In the genomic region with DNA sequence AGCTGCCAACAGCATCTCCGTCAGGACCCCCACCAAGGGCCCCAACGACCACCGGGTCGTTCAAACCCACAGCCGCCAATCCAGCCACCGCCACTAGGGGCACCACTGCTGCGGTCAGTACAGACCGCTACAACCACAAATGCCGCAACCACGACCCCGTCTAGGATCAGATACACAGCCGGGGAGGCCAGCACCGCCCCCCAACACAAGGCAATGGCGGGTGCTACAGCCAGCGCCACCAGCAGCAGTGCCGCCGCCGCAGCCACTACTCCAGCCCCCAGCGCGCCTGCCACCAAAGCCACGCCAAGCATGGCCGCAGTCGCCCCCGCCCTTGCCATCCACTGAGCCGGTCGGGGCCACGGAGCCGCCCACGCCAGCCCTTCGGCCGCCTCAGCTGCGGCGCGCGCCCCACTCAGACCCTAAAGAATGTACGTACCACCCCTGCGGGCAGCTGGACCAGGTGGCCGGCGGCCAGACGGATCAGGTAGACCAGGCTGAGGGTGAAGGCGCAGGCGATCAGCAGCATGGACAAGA, we compare ENCODE assay signal across 8 cellular contexts. TPM values are rescaled to one million over a fixed set of nuclear protein-coding genes. Genes with fewer than 3 reads are reported as not detected.
DNase-seq lines count a peak whose midpoint lies in the region; ATAC-seq and TF ChIP-seq lines count a peak whose summit lies in the region.

No MANE protein-coding gene starts in this region.

- peak; percentile 13 for ATAC-seq in GM18858 (IDR thresholded peaks at IDR 0.05; ENCODE audit: unreplicated experiment)
- peak; percentile 21 for ATAC-seq in HG03108 (IDR thresholded peaks at IDR 0.05; ENCODE audit: unreplicated experiment)
- peak; percentile 25 for ATAC-seq in activated CD8-positive, alpha-beta T cell treated with anti-CD3 and anti-CD28 coated beads for 36 hours
- peak; percentile 49 for ATAC-seq in lung (ENCODE audit: insufficient read depth, low FRiP score)

- peak overlapping the region; percentile 99 for H3K4me3 Mint-ChIP-seq in activated CD8-positive, alpha-beta T cell treated with anti-CD3 and anti-CD28 coated beads for 36 hours

- peak overlapping the region; percentile 94 for H3K27ac ChIP-seq in ectodermal cell (ENCODE audit: insufficient read depth, low read depth, low read length, poor library complexity, severe bottlenecking)
- H3K27ac ChIP-seq in lung (ENCODE audit: low read depth in 1 of 2, low read length in 1 of 2) = peak overlapping the region; percentile 75 to 99

- TF ChIP-seq CTCF in activated CD8-positive, alpha-beta T cell treated with anti-CD3 and anti-CD28 coated beads for 36 hours (IDR thresholded peaks at IDR 0.05) = peak; percentile 78
- peak; percentile 50 for TF ChIP-seq CTCF in lung (IDR thresholded peaks at IDR 0.05; ENCODE audit: control extremely low read depth, extremely low read depth)

- peak overlapping the region; percentile 100 for H3K27ac Mint-ChIP-seq in activated CD8-positive, alpha-beta T cell treated with anti-CD3 and anti-CD28 coated beads for 36 hours

- DNase-seq in AG08395 (ENCODE audit: low spot score) (peak; percentile 59), NCI-H460 (ENCODE audit: extremely low read depth, low read depth) (peak; percentile 45), lung (ENCODE audit: low spot score) (peak; percentile 69)
- peak; percentile 75 for DNase-seq in activated CD8-positive, alpha-beta T cell treated with anti-CD3 and anti-CD28 coated beads for 36 hours
- peak; percentile 25 to 36 (median 26) for DNase-seq in stimulated activated CD4-positive, alpha-beta T cell treated with anti-CD3 and anti-CD28 coated beads, TNF-alpha, amount 100 ng/mL, for 48 hours (ENCODE audit: low read depth in 3 of 3)

- H3K4me1 ChIP-seq in ectodermal cell (ENCODE audit: control insufficient read depth, insufficient read depth, low read length) (no peaks in the 10 kb centered on the region), lung (ENCODE audit: control insufficient read depth in 2 of 2, insufficient read depth in 2 of 2, low read length in 2 of 2) (peaks cover 1 to 4% of the 10 kb centered on the region in 2 donors)

- H3K36me3 ChIP-seq in ectodermal cell (ENCODE audit: control insufficient read depth, insufficient read depth, low read length) (peaks cover 5% of the 10 kb centered on the region), lung (ENCODE audit: control insufficient read depth in 2 of 2, insufficient read depth in 2 of 2, low read length in 2 of 2) (peaks cover under 1 to 4% of the 10 kb centered on the region in 2 donors)

- no peaks in the 10 kb centered on the region for H3K27me3 Mint-ChIP-seq in activated CD8-positive, alpha-beta T cell treated with anti-CD3 and anti-CD28 coated beads for 36 hours

- CTCF ChIA-PET in activated CD8-positive, alpha-beta T cell treated with anti-CD3 and anti-CD28 coated beads for 36 hours (lab: Charles Lee) = interaction anchor here (0.7 to 1.4 kb wide), 7 partner anchors 8 to 331 kb away, joined by 3 to 8 read pairs (median 4); a partner anchor contains a TSS

- POLR2A ChIA-PET in activated CD8-positive, alpha-beta T cell treated with anti-CD3 and anti-CD28 coated beads for 36 hours (lab: Charles Lee) = interaction anchor here (0.7 to 1.6 kb wide), 7 partner anchors 8 to 313 kb away, joined by 3 to 6 read pairs (median 5); a partner anchor contains a TSS

- peak overlapping the region; percentile 84 for H3K4me3 ChIP-seq in ectodermal cell (ENCODE audit: insufficient read depth, low read depth, low read length)
- peak overlapping the region; percentile 99 for H3K4me3 ChIP-seq in lung

- intact Hi-C loops in activated CD8-positive, alpha-beta T cell treated with anti-CD3 and anti-CD28 coated beads for 36 hours (cut with micrococcal nuclease) = no loop called here

- H3K36me3 Mint-ChIP-seq in activated CD8-positive, alpha-beta T cell treated with anti-CD3 and anti-CD28 coated beads for 36 hours (ENCODE audit: low read depth) = peaks cover 27% of the 10 kb centered on the region

- H3K9me3 ChIP-seq in ectodermal cell (ENCODE audit: control insufficient read depth, low read length) (no peaks in the 10 kb centered on the region), lung (ENCODE audit: control insufficient read depth in 2 of 2, insufficient read depth in 1 of 2, low read length in 1 of 2) (no peaks in the 10 kb centered on the region)

- 0% methylated on average over 42 of the region's 42 CpGs for WGBS in ectodermal cell, 2 experiments
- 0% methylated on average over 41 to 42 of the region's 42 CpGs for WGBS in lung, 2 donors

- no peaks in the 10 kb centered on the region for H3K9me3 Mint-ChIP-seq in activated CD8-positive, alpha-beta T cell treated with anti-CD3 and anti-CD28 coated beads for 36 hours

- H3K4me1 Mint-ChIP-seq in activated CD8-positive, alpha-beta T cell treated with anti-CD3 and anti-CD28 coated beads for 36 hours (ENCODE audit: low read depth) = peaks cover 32% of the 10 kb centered on the region

- H3K27me3 ChIP-seq in ectodermal cell (ENCODE audit: control insufficient read depth, insufficient read depth, low read length, poor library complexity, severe bottlenecking) (no peaks in the 10 kb centered on the region), lung (ENCODE audit: control insufficient read depth, insufficient read depth) (no peaks in the 10 kb centered on the region)

RNA-seq across cellular contexts. Expression of a gene that starts 0.5 kb away (rescaled TPM):
- 106 and 113 TPM in 2 replicates for total RNA-seq in NCI-H460 (2014; rRNA removed; shearing (Covaris generic))
- 54.5 and 75.5 TPM in 2 replicates for polyA plus RNA-seq in NCI-H460 (2014; cell fraction: nucleus; rRNA removed)
- total RNA-seq in activated CD8-positive, alpha-beta T cell treated with anti-CD3 and anti-CD28 coated beads for 36 hours = 10 to 100 TPM; 54.8 to 57.2 TPM
- polyA plus RNA-seq in ectodermal cell (2013, experiment 1 of 4) = 81.2 TPM
- polyA plus RNA-seq in ectodermal cell (2013, experiment 2 of 4) = 75.9 TPM
- 48.4 TPM for polyA plus RNA-seq in ectodermal cell (2013, experiment 3 of 4)
- polyA plus RNA-seq in ectodermal cell (2013, experiment 4 of 4) = 52.8 TPM
- total RNA-seq in lung = 100 to 1,000 TPM; 160 to 211 TPM
- polyA plus RNA-seq in lung = 10 to 100 TPM; 49.8 to 74.3 TPM

RNA-seq across cellular contexts. Expression of a gene that starts 45.1 kb away (rescaled TPM):
- not detected in 2 replicates for total RNA-seq in NCI-H460 (2014; rRNA removed; shearing (Covaris generic))
- 0.07 TPM in 1 of 2 replicates, not detected in the other for polyA plus RNA-seq in NCI-H460 (2014; cell fraction: nucleus; rRNA removed)
- total RNA-seq in activated CD8-positive, alpha-beta T cell treated with anti-CD3 and anti-CD28 coated beads for 36 hours = not detected
- polyA plus RNA-seq in ectodermal cell (2013, experiment 1 of 4) = not detected
- polyA plus RNA-seq in ectodermal cell (2013, experiment 2 of 4) = 0.09 TPM
- not detected for polyA plus RNA-seq in ectodermal cell (2013, experiment 3 of 4)
- polyA plus RNA-seq in ectodermal cell (2013, experiment 4 of 4) = not detected
- under 1 TPM; 0.06 to 0.63 TPM for total RNA-seq in lung
- polyA plus RNA-seq in lung = under 1 TPM in 1 of 2 donors, not detected in 1; 0.06 TPM

Comparison
In these comparisons a context has a peak if more than half of its experiments do, and no peak if none do; other contexts are left out.
1. Peak in every context shown above with its lines: DNase-seq, ATAC-seq, H3K4me3 ChIP-seq and H3K27ac ChIP-seq.